Comparison of ENCODE assay signal across 19 cellular contexts in the genomic region with DNA sequence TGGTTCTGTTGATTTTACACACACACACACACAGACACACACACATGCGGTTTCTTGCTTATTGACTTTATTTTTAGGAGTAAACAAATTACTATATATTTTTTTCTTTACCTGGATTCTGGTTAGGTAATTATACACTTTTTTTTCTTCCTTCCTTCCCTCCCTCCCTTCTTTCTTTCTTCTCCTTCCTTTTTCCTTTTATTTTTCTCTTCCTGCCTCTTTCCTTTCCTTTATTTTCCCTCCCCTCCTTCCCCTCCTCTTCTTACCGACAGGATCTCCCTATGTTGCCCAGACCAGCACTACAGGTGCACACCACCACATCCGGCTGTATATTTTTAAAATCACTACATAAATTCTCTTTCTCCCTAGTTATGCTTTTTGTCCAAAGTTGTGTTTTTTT. TPM values are rescaled to one million over a fixed set of nuclear protein-coding genes. Genes with fewer than 3 reads are reported as not detected.
DNase-seq lines count a peak whose midpoint lies in the region; ATAC-seq and TF ChIP-seq lines count a peak whose summit lies in the region.
"Had no signal": no experiment of that assay in that cellular context is flagged by ENCODE, and none has a peak within 500 bp of the region (broad histone marks: within the 10 kb centered on the region; RNA-seq: fewer than 3 reads in every experiment).

No MANE protein-coding gene starts in this region.

- H3K36me3 ChIP-seq in OCI-LY7 (ENCODE audit: insufficient read depth, low read length) (no peaks in the 10 kb centered on the region), liver (ENCODE audit: control insufficient read depth in 4 of 4, insufficient read depth in 3 of 4, low read depth in 1 of 4, low read length in 3 of 4) (no peaks in the 10 kb centered on the region), psoas muscle (ENCODE audit: insufficient read depth in 1 of 2, low read depth in 1 of 2) (no peaks in the 10 kb centered on the region)

- peak overlapping the region; percentile 31; the same call in 1 of the 2 replicates for H2AFZ ChIP-seq in OCI-LY7 (ENCODE audit: low read length)

- no peak overlapping the region for H3K4me3 Mint-ChIP-seq in activated naive CD4-positive, alpha-beta T cell treated with anti-CD3 and anti-CD28 coated beads, Interleukin-2, amount 10 ng/mL, durations not matched to agents 7 days and 5 days
- H3K4me3 Mint-ChIP-seq: CD4-positive, alpha-beta T cell; HFFc6 had no signal

- intact Hi-C loops in OCI-LY7 (cut with micrococcal nuclease; ENCODE audit: unreplicated experiment) (loop anchor here (5.0 kb wide), 1 partner anchor 35 kb away; the partner anchor contains the start of gene SYVN1), psoas muscle (cut with DNase I) (no loop called here)

- no TSS peak for BruUV-seq in OCI-LY7 (replicated peaks; lab: Mats Ljungman, UMichigan)

- POLR2A ChIA-PET in OCI-LY7 (lab: Charles Lee): interaction anchor here (0.7 kb wide), 1 partner anchor 10 kb away, joined by 3 read pairs; no protein-coding TSS in a partner anchor

- no peak for TF ChIP-seq RAD21 in liver (IDR thresholded peaks at IDR 0.05)

- H3K27me3 ChIP-seq in liver (ENCODE audit: control insufficient read depth in 4 of 4, insufficient read depth in 4 of 4, low read length in 3 of 4) (no peaks in the 10 kb centered on the region), psoas muscle (ENCODE audit: insufficient read depth in 3 of 3, low read length in 2 of 3) (no peaks in the 10 kb centered on the region)

- peak overlapping the region; percentile 69 to 80 for H3K9ac ChIP-seq in liver (ENCODE audit: low read depth in 1 of 2, low read length in 2 of 2)

- no peaks in the 10 kb centered on the region for H3K9me2 ChIP-seq in OCI-LY7 (ENCODE audit: insufficient read depth, low read length)

- H3K4me1 ChIP-seq in OCI-LY7 (ENCODE audit: insufficient read depth, low read length, poor library complexity, severe bottlenecking) (peaks cover 32% of the 10 kb centered on the region), liver (ENCODE audit: control insufficient read depth in 4 of 4, insufficient read depth in 4 of 4, low read length in 3 of 4) (peaks cover 2 to 19% (median 13%) of the 10 kb centered on the region in 4 donors), psoas muscle (no peaks in the 10 kb centered on the region)

- WGBS in liver: 32% methylated on average over 3 of the region's 3 CpGs
- WGBS in psoas muscle, 3 donors: 90 to 94% (median 90%) methylated on average over 3 of the region's 3 CpGs

- no peak for ATAC-seq in psoas muscle
- ATAC-seq in HG03108 (IDR thresholded peaks at IDR 0.05; ENCODE audit: unreplicated experiment): no peak
- ATAC-seq in HG03095 (IDR thresholded peaks at IDR 0.05; ENCODE audit: unreplicated experiment): no peak
- ATAC-seq: A549, GM12878 had no signal

- H3K4me3 ChIP-seq in OCI-LY7 (ENCODE audit: low read depth, low read length, poor library complexity, severe bottlenecking) (no peak overlapping the region), liver (ENCODE audit: low read depth in 1 of 3, low read length in 3 of 3) (peak overlapping the region; percentile 32 to 66 (median 50)), psoas muscle (no peak overlapping the region)
- H3K4me3 ChIP-seq: A549, GM12878 had no signal

- CTCF ChIA-PET in activated naive CD4-positive, alpha-beta T cell treated with anti-CD3 and anti-CD28 coated beads, Interleukin-2, amount 10 ng/mL, durations not matched to agents 7 days and 5 days (lab: Charles Lee): no interaction called here
- CTCF ChIA-PET in OCI-LY7 (lab: Charles Lee; ENCODE audit: unreplicated experiment): no interaction called here

- peak overlapping the region; percentile 14 for H3K27ac ChIP-seq in OCI-LY7 (ENCODE audit: low read depth, low read length, poor library complexity, severe bottlenecking)
- H3K27ac ChIP-seq in liver (ENCODE audit: low read depth in 1 of 2, low read length in 2 of 2): peak overlapping the region; percentile 84 to 94
- H3K27ac ChIP-seq in psoas muscle: no peak overlapping the region
- H3K27ac ChIP-seq: 22Rv1, A549, C4-2B had no signal

- no peak for DNase-seq in activated naive CD4-positive, alpha-beta T cell treated with anti-CD3 and anti-CD28 coated beads, Interleukin-2, amount 10 ng/mL, durations not matched to agents 7 days and 5 days
- no peak for DNase-seq in activated naive CD4-positive, alpha-beta T cell treated with Interleukin-2 at 50 U/mL for 16 hours
- DNase-seq in OCI-LY7 (ENCODE audit: low spot score): no peak
- no peak for DNase-seq in psoas muscle
- DNase-seq: AML-193; CD4-positive, alpha-beta T cell; DMS79 treated with DMSO at 0.1 percent for 48 hours; EL; HCEC 1CT; HFFc6 had no signal

- H3K27ac Mint-ChIP-seq in activated naive CD4-positive, alpha-beta T cell treated with anti-CD3 and anti-CD28 coated beads, Interleukin-2, amount 10 ng/mL, durations not matched to agents 7 days and 5 days: peak overlapping the region; percentile 34
- H3K27ac Mint-ChIP-seq: CD4-positive, alpha-beta T cell; HFFc6 had no signal

- no peaks in the 10 kb centered on the region for H4K20me1 ChIP-seq in OCI-LY7 (ENCODE audit: insufficient read depth, low read length)

- H3K4me2 ChIP-seq in OCI-LY7 (ENCODE audit: low read length): peak overlapping the region; percentile 1; the same call in 1 of the 2 replicates
- H3K4me2 ChIP-seq: A549 had no signal

- H3K9me3 ChIP-seq in OCI-LY7 (ENCODE audit: low read length) (no peaks in the 10 kb centered on the region), liver (ENCODE audit: control insufficient read depth in 4 of 4, low read length in 3 of 4) (no peaks in the 10 kb centered on the region), psoas muscle (no peaks in the 10 kb centered on the region)
- H3K9me3 ChIP-seq: A549 had no signal

- no peaks in the 10 kb centered on the region for H3K36me3 Mint-ChIP-seq in activated naive CD4-positive, alpha-beta T cell treated with anti-CD3 and anti-CD28 coated beads, Interleukin-2, amount 10 ng/mL, durations not matched to agents 7 days and 5 days

- peaks cover 14% of the 10 kb centered on the region for H3K4me1 Mint-ChIP-seq in activated naive CD4-positive, alpha-beta T cell treated with anti-CD3 and anti-CD28 coated beads, Interleukin-2, amount 10 ng/mL, durations not matched to agents 7 days and 5 days

- no peaks in the 10 kb centered on the region for H3K79me2 ChIP-seq in OCI-LY7 (ENCODE audit: insufficient read depth, low read depth, low read length)

- TF ChIP-seq CTCF in OCI-LY7 (conservative IDR thresholded peaks at IDR 0.05; ENCODE audit: low read length) (no peak), liver (IDR thresholded peaks at IDR 0.05; ENCODE audit: low read depth, low read length, missing input control) (no peak), psoas muscle (IDR thresholded peaks at IDR 0.05) (no peak)

- H3K9me3 Mint-ChIP-seq in activated naive CD4-positive, alpha-beta T cell treated with anti-CD3 and anti-CD28 coated beads, Interleukin-2, amount 10 ng/mL, durations not matched to agents 7 days and 5 days: no peaks in the 10 kb centered on the region
- H3K9me3 Mint-ChIP-seq: CD4-positive, alpha-beta T cell; HFFc6 had no signal

- H3K27me3 Mint-ChIP-seq in activated naive CD4-positive, alpha-beta T cell treated with anti-CD3 and anti-CD28 coated beads, Interleukin-2, amount 10 ng/mL, durations not matched to agents 7 days and 5 days: peaks cover 17% of the 10 kb centered on the region
- H3K27me3 Mint-ChIP-seq: CD4-positive, alpha-beta T cell had no signal

TF ChIP-seq in liver, 16 proteins besides CTCF, POLR2A, EP300 and RAD21:
- TF ChIP-seq FOXA2 (IDR thresholded peaks at IDR 0.05): peak; percentile 32
- no peak for TF ChIP-seq JUND (IDR thresholded peaks at IDR 0.05)

RNA-seq across cellular contexts. Expression of gene SPDYC, which starts 3.1 kb away (rescaled TPM):
- total RNA-seq in OCI-LY7 (2014; rRNA removed; shearing (Covaris generic)): not detected in 2 replicates
- not detected in 2 replicates for total RNA-seq in OCI-LY7 (2022)
- total RNA-seq in liver: under 1 TPM in 1 of 2 donors, not detected in 1; 0.08 TPM
- polyA plus RNA-seq in liver: 1 to 10 TPM in 1 of 2 donors, under 1 TPM in 1; 0.52 to 1.1 TPM
- total RNA-seq in psoas muscle: not detected
- not detected for polyA plus RNA-seq in psoas muscle
- total RNA-seq: CD4-positive, alpha-beta T cell; GM12878; HFFc6; HT-29 had no signal
- polyA plus RNA-seq: A549, BJ, GM12878 had no signal

RNA-seq across cellular contexts. Expression of gene CAPN1, which starts 14.8 kb away (rescaled TPM):
- total RNA-seq in OCI-LY7 (2014; rRNA removed; shearing (Covaris generic)): 66.9 and 89.9 TPM in 2 replicates
- total RNA-seq in OCI-LY7 (2022): 111 and 118 TPM in 2 replicates
- total RNA-seq in liver: 100 to 1,000 TPM in 1 of 2 donors, 10 to 100 TPM in 1; 81.7 to 183 TPM
- 10 to 100 TPM; 39.6 to 48.4 TPM for polyA plus RNA-seq in liver
- total RNA-seq in psoas muscle: 100 to 1,000 TPM in 1 of 4 donors, 10 to 100 TPM in 3; 72.4 to 105 (median 81.5) TPM
- polyA plus RNA-seq in psoas muscle: 10 to 100 TPM; 65.7 to 97.4 (median 86.5) TPM

RNA-seq across cellular contexts. Expression of gene SYVN1, which starts 32.6 kb away (rescaled TPM):
- total RNA-seq in OCI-LY7 (2014; rRNA removed; shearing (Covaris generic)): 102 and 134 TPM in 2 replicates
- total RNA-seq in OCI-LY7 (2022): 310 and 320 TPM in 2 replicates
- total RNA-seq in liver: 100 to 1,000 TPM in 1 of 2 donors, 10 to 100 TPM in 1; 19.9 to 210 TPM
- polyA plus RNA-seq in liver: 10 to 100 TPM; 41.1 to 72.1 TPM
- 10 to 100 TPM; 26.5 to 56.1 (median 31.7) TPM for total RNA-seq in psoas muscle
- polyA plus RNA-seq in psoas muscle: 10 to 100 TPM; 20.2 to 33.5 (median 20.5) TPM

RNA-seq across cellular contexts. Expression of gene MRPL49, which starts 44.8 kb away (rescaled TPM):
- total RNA-seq in OCI-LY7 (2014; rRNA removed; shearing (Covaris generic)): 81.6 and 83.2 TPM in 2 replicates
- total RNA-seq in OCI-LY7 (2022) (65.2 and 67.2 TPM in 2 replicates), liver (10 to 100 TPM; 31.7 to 39.2 TPM), psoas muscle (10 to 100 TPM; 31.4 to 36.7 (median 32.4) TPM)
- polyA plus RNA-seq in liver (10 to 100 TPM; 31.1 to 47.2 TPM), psoas muscle (10 to 100 TPM; 29.0 to 54.1 (median 45.8) TPM)

RNA-seq across cellular contexts. Expression of gene FAU, which starts 45.0 kb away (rescaled TPM):
- 1,573 and 1,628 TPM in 2 replicates for total RNA-seq in OCI-LY7 (2014; rRNA removed; shearing (Covaris generic))
- total RNA-seq in OCI-LY7 (2022): 1,401 and 1,406 TPM in 2 replicates
- 100 to 1,000 TPM; 199 to 332 TPM for total RNA-seq in liver
- polyA plus RNA-seq in liver: 100 to 1,000 TPM; 393 to 535 TPM
- total RNA-seq in psoas muscle: 100 to 1,000 TPM; 465 to 641 (median 573) TPM
- 100 to 1,000 TPM; 639 to 798 (median 733) TPM for polyA plus RNA-seq in psoas muscle

Comparison
In these comparisons a context has a peak if more than half of its experiments do, and no peak if none do; other contexts are left out.
1. H3K4me3 ChIP-seq: peak in liver (3 of 3); none in OCI-LY7 (single experiment) and psoas muscle (single experiment).